Comparison of ENCODE assay signal across 1 cellular context in genomic region chr10:13117842-13118783, GRCh38.
TF ChIP-seq lines count a peak whose summit lies in the region.

No MANE protein-coding gene starts in this region.

TF ChIP-seq in HepG2, 621 proteins besides CTCF, POLR2A, EP300 and RAD21:
- TF ChIP-seq KLF13 (CRISPR knock-in tag; IDR thresholded peaks at IDR 0.05) (no peak), GATA4 (IDR thresholded peaks at IDR 0.05; ENCODE audit: borderline replicate concordance, low read depth) (no peak), SIX4 (CRISPR knock-in tag; IDR thresholded peaks at IDR 0.05) (no peak), YY1 (IDR thresholded peaks at IDR 0.05; ENCODE audit: insufficient read depth, insufficient replicate concordance, low read depth, low read length) (no peak), ZBTB14 (CRISPR knock-in tag; IDR thresholded peaks at IDR 0.05) (no peak), CEBPZ (IDR thresholded peaks at IDR 0.05; ENCODE audit: low read length) (no peak), PRDM10 (CRISPR knock-in tag; IDR thresholded peaks at IDR 0.05; ENCODE audit: low read depth) (no peak), ONECUT2 (CRISPR knock-in tag; IDR thresholded peaks at IDR 0.05) (no peak), NFYB (CRISPR knock-in tag; IDR thresholded peaks at IDR 0.05) (no peak), ZNF703 (CRISPR knock-in tag; IDR thresholded peaks at IDR 0.05; ENCODE audit: borderline replicate concordance) (no peak)
